Comparison of ENCODE assay signal across 1 cellular context in the genomic region with DNA sequence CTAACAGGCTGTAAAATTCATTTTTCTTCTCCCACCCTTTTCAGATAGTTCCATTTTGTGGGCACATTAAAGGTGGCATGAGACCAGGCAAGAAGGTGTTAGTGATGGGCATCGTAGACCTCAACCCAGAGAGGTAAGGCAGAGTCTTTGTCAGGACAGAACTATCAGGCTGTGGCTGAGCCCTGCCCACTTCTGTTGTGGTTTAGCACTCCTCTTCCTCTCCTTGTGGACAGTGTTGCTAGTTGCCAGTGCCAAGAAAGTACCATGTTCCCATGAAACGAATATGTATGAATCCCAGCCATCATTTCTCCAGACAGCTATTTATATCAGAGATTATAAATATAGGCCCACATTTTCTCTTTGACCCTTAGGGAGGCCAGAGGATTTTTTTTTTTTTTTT.
TF ChIP-seq lines count a peak whose summit lies in the region.

No MANE protein-coding gene starts in this region.

TF ChIP-seq in WTC11, 78 proteins besides CTCF, POLR2A, EP300 and RAD21 (continued from another document):
- TF ChIP-seq, protein P1, sequence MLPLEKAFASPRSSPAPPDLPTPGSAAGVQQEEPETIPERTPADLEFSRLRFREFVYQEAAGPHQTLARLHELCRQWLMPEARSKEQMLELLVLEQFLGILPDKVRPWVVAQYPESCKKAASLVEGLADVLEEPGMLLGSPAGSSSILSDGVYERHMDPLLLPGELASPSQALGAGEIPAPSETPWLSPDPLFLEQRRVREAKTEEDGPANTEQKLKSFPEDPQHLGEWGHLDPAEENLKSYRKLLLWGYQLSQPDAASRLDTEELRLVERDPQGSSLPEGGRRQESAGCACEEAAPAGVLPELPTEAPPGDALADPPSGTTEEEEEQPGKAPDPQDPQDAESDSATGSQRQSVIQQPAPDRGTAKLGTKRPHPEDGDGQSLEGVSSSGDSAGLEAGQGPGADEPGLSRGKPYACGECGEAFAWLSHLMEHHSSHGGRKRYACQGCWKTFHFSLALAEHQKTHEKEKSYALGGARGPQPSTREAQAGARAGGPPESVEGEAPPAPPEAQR (CRISPR knock-in tag; IDR thresholded peaks at IDR 0.05) = no peak
- TF ChIP-seq, protein P2, sequence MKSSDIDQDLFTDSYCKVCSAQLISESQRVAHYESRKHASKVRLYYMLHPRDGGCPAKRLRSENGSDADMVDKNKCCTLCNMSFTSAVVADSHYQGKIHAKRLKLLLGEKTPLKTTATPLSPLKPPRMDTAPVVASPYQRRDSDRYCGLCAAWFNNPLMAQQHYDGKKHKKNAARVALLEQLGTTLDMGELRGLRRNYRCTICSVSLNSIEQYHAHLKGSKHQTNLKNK (CRISPR knock-in tag; IDR thresholded peaks at IDR 0.05) = no peak
- TF ChIP-seq ATF1 (CRISPR knock-in tag; IDR thresholded peaks at IDR 0.05) (no peak), ZNF263 (CRISPR knock-in tag; IDR thresholded peaks at IDR 0.05; ENCODE audit: low read depth) (no peak), SMAD4 (CRISPR knock-in tag; IDR thresholded peaks at IDR 0.05) (no peak), MXD4 (CRISPR knock-in tag; IDR thresholded peaks at IDR 0.05; ENCODE audit: borderline replicate concordance) (no peak), NFATC4 (CRISPR knock-in tag; IDR thresholded peaks at IDR 0.05) (no peak), RORB (CRISPR knock-in tag; IDR thresholded peaks at IDR 0.05) (no peak)
- TF ChIP-seq, protein P3, sequence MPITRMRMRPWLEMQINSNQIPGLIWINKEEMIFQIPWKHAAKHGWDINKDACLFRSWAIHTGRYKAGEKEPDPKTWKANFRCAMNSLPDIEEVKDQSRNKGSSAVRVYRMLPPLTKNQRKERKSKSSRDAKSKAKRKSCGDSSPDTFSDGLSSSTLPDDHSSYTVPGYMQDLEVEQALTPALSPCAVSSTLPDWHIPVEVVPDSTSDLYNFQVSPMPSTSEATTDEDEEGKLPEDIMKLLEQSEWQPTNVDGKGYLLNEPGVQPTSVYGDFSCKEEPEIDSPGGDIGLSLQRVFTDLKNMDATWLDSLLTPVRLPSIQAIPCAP (CRISPR knock-in tag; IDR thresholded peaks at IDR 0.05) = no peak
